1 cellular context compared by ENCODE assay signal in genomic region chr3:149315694-149316093, GRCh38.
TF ChIP-seq lines count a peak whose summit lies in the region.

No MANE protein-coding gene starts in this region.

TF ChIP-seq in A549, 52 proteins besides CTCF, POLR2A, EP300 and RAD21:
- TF ChIP-seq MAZ (IDR thresholded peaks at IDR 0.05; ENCODE audit: borderline replicate concordance, low read depth, low read length) (no peak), MAX (IDR thresholded peaks at IDR 0.05) (no peak), JUN (IDR thresholded peaks at IDR 0.05) (no peak; a peak in 1 of 5 replicates), HES2 (IDR thresholded peaks at IDR 0.05) (no peak), PBX3 (IDR thresholded peaks at IDR 0.05) (no peak), HDAC2 (IDR thresholded peaks at IDR 0.05) (no peak), HEYL (CRISPR knock-in tag; IDR thresholded peaks at IDR 0.05) (no peak), ESRRA (IDR thresholded peaks at IDR 0.05; ENCODE audit: borderline replicate concordance, low read length) (no peak), HMGXB4 (CRISPR knock-in tag; IDR thresholded peaks at IDR 0.05; ENCODE audit: borderline replicate concordance) (no peak), NPAS2 (CRISPR knock-in tag; IDR thresholded peaks at IDR 0.05; ENCODE audit: borderline replicate concordance) (no peak), ZFP36 (IDR thresholded peaks at IDR 0.05; ENCODE audit: borderline replicate concordance, partially characterized antibody) (no peak), GATA3 (IDR thresholded peaks at IDR 0.05; ENCODE audit: borderline replicate concordance) (no peak), USF2 (IDR thresholded peaks at IDR 0.05) (no peak)
